ENCODE assay signal across 8 cellular contexts in the genomic region with DNA sequence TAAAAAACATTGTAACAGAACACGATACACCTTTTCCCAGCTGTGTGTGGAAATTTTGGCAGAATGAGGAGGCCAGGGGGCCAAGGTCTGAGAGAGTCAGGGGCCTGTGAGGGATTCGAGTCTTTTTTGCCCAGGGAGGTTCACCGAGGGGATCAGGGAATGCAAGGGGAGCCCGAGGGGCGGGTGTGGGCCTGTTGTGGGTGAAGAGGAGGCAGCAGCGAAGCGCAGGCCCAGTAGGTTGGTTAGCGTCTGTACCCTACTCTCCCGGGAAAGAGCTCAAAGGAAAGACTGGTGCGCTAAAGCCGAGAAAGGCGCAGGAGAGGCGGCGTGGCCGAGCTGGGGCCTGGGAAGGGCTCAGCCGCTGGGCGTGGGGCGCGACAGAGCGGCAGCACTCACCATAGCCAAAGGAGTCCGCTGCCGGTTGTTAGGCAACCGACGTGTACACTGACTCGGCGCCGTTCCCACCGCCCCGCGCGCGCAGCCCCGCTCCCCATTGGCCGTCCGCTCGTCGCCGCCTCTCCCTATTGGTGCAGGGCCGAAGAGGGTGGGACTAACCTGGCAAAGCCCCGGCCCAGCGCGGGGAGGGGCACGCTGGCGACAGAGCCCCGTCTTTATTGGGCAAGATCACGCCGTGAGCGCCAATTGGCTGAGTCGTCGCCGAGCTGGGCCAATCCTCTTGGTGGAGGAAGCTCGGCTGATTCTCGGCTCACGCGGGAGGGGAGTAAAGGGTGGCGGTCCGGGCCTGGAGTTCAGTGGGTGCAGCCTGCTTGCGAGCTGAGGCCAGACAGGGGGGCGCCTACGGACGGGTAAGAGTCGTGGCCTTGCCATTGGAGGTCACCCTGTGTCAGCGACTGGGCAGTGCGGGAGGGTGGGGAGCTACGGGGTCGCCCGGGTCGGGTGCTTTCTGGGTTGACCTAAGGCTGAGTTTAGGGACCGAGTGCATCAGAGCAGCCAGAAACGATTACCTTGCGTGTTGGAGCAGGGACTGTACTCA. TPM values are rescaled to one million over a fixed set of nuclear protein-coding genes. Genes with fewer than 3 reads are reported as not detected.
A peak's percentile ranks its signal among the peaks of the same experiment; 100 is the strongest.
DNase-seq lines count a peak whose midpoint lies in the region; ATAC-seq, FAIRE-seq and TF ChIP-seq lines count a peak whose summit lies in the region.

Gene CETN2 (minus strand): TSS at position 446 of the 994 bp plus-strand sequence. CDS start 47 bp downstream, at position 399.
Gene NSDHL (plus strand): TSS at position 752 of the 994 bp plus-strand sequence. CDS start 15,262 bp downstream, outside the sequence.

- no peaks in the 10 kb centered on the region for H3K9me3 ChIP-seq in WERI-Rb-1 (ENCODE audit: severe bottlenecking)
- no peaks in the 10 kb centered on the region for H3K9me3 ChIP-seq in small intestine (ENCODE audit: control insufficient read depth, low read depth)

- H3K4me3 ChIP-seq in ACC112 (ENCODE audit: low read depth, low read length), result peak within 1 kb of the TSS; percentile 83
- peak within 1 kb of the TSS; percentile 75 for H3K4me3 ChIP-seq in WERI-Rb-1 (ENCODE audit: low read depth, low read length)
- peak within 1 kb of the TSS; percentile 56 for H3K4me3 ChIP-seq in bronchial epithelial cell (ENCODE audit: low read depth, low read length)
- peak within 1 kb of the TSS; percentile 49 to 64 for H3K4me3 ChIP-seq in small intestine (ENCODE audit: low read depth in 1 of 2, low read length in 2 of 2)

- H3K36me3 ChIP-seq in ACC112 (ENCODE audit: insufficient read depth, low read length), result no peaks in the 10 kb centered on the region
- peaks cover 38% of the 10 kb centered on the region for H3K36me3 ChIP-seq in WERI-Rb-1
- peaks cover 2% of the 10 kb centered on the region for H3K36me3 ChIP-seq in bronchial epithelial cell (ENCODE audit: control insufficient read depth, insufficient read depth, low read length)
- H3K36me3 ChIP-seq in small intestine (ENCODE audit: control insufficient read depth in 2 of 2, insufficient read depth in 2 of 2, low read length in 2 of 2), result no peaks in the 10 kb centered on the region

- DNase-seq in NCI-H2196 treated with DMSO at 0.1 percent for 48 hours (lab: John Stamatoyannopoulos, UW; ENCODE audit: unreplicated experiment) (peak; percentile 83), WERI-Rb-1 (peak; percentile 99), bronchial epithelial cell (ENCODE audit: low read depth) (peak; percentile 88), iPS-NIHi11 (ENCODE audit: low spot score) (peak; percentile 98), small intestine (peak; percentile 94)

- peak within 1 kb of the TSS; percentile 47 for H3K27ac ChIP-seq in ACC112 (ENCODE audit: low read depth, low read length)
- peak within 1 kb of the TSS; percentile 78 for H3K27ac ChIP-seq in WERI-Rb-1
- H3K27ac ChIP-seq in small intestine (ENCODE audit: low read depth in 1 of 2, low read length in 1 of 2), result peak within 1 kb of the TSS; percentile 32 to 79

- FAIRE-seq in bronchial epithelial cell (lab: Jason Lieb, UNC) (no peak), small intestine (lab: Jason Lieb, UNC) (no peak)

- TF ChIP-seq CTCF in WERI-Rb-1 (IDR thresholded peaks at IDR 0.05; ENCODE audit: low read depth, low read length), result no peak
- TF ChIP-seq CTCF in bronchial epithelial cell (IDR thresholded peaks at IDR 0.05; ENCODE audit: insufficient read depth, low read length, severe bottlenecking), result no peak

- ATAC-seq in GM18870 (IDR thresholded peaks at IDR 0.05; ENCODE audit: unreplicated experiment) (peak; percentile 96), HG03135 (IDR thresholded peaks at IDR 0.05; ENCODE audit: unreplicated experiment) (peak; percentile 98)

- peaks cover 31% of the 10 kb centered on the region for H3K79me2 ChIP-seq in ACC112 (ENCODE audit: control insufficient read depth, insufficient read depth, low read length, unreplicated experiment)

- WGBS in small intestine, 3 donors, result 1 to 45% (median 16%) methylated on average over 32 to 71 of the region's 71 CpGs

- H3K27me3 ChIP-seq in ACC112 (ENCODE audit: insufficient read depth, low read length), result no peaks in the 10 kb centered on the region
- peaks cover 13% of the 10 kb centered on the region for H3K27me3 ChIP-seq in WERI-Rb-1 (ENCODE audit: insufficient read depth, low read depth, severe bottlenecking)
- no peaks in the 10 kb centered on the region for H3K27me3 ChIP-seq in bronchial epithelial cell (ENCODE audit: control insufficient read depth, insufficient read depth, low read length)
- no peaks in the 10 kb centered on the region for H3K27me3 ChIP-seq in small intestine (ENCODE audit: control insufficient read depth in 2 of 2, insufficient read depth in 2 of 2, low read length in 2 of 2)

- H3K4me1 ChIP-seq in ACC112 (ENCODE audit: control insufficient read depth, insufficient read depth, low read length, unreplicated experiment) (peaks cover 8% of the 10 kb centered on the region), small intestine (ENCODE audit: control insufficient read depth in 2 of 2, insufficient read depth in 1 of 2, low read depth in 1 of 2, low read length in 1 of 2) (no peaks in the 10 kb centered on the region)

- peak within 1 kb of the TSS; percentile 66 for H2AFZ ChIP-seq in ACC112 (ENCODE audit: low read length, unreplicated experiment)

RNA-seq across cellular contexts. Expression of gene CETN2, which starts in this region (rescaled TPM):
- 25.0 and 28.0 TPM in 2 replicates for total RNA-seq in bronchial epithelial cell
- polyA plus RNA-seq in small intestine, result 10 to 100 TPM; 11.1 to 26.9 (median 13.6) TPM

RNA-seq across cellular contexts. Expression of gene NSDHL, which starts in this region (rescaled TPM):
- 18.4 and 24.6 TPM in 2 replicates for total RNA-seq in bronchial epithelial cell
- polyA plus RNA-seq in small intestine, result 10 to 100 TPM; 13.8 to 28.4 (median 20.8) TPM

Comparison
In these comparisons a context has a peak if more than half of its experiments do, and no peak if none do; other contexts are left out.
1. Peak in every context shown above with its lines: DNase-seq, ATAC-seq, H3K4me3 ChIP-seq and H3K27ac ChIP-seq.